Comparison of ENCODE assay signal across 10 cellular contexts in genomic region chr2:152445791-152446201, GRCh38.
DNase-seq lines count a peak whose midpoint lies in the region; ATAC-seq and TF ChIP-seq lines count a peak whose summit lies in the region.
"Had no signal": no experiment of that assay in that cellular context is flagged by ENCODE, and none has a peak within 500 bp of the region (broad histone marks: within the 10 kb centered on the region; RNA-seq: fewer than 3 reads in every experiment).

No MANE protein-coding gene starts in this region.

- no peaks in the 10 kb centered on the region for H3K27me3 ChIP-seq in smooth muscle cell (ENCODE audit: low read depth)

- H2AFZ ChIP-seq in smooth muscle cell (ENCODE audit: low read depth): no peak overlapping the region

- no peak overlapping the region for H3K4me3 ChIP-seq in smooth muscle cell

- H3K4me1 ChIP-seq in smooth muscle cell (ENCODE audit: low read depth): peaks cover 46% of the 10 kb centered on the region

- ATAC-seq in GM18508 (IDR thresholded peaks at IDR 0.05; ENCODE audit: insufficient read depth, unreplicated experiment) (peak; percentile 57), HG03097 (IDR thresholded peaks at IDR 0.05; ENCODE audit: low FRiP score, unreplicated experiment) (no peak)

- 13% methylated on average over 3 of the region's 3 CpGs for WGBS in smooth muscle cell (ENCODE audit: low lambda C conversion rate)

- peaks cover 55% of the 10 kb centered on the region for H4K20me1 ChIP-seq in smooth muscle cell (ENCODE audit: low read depth)

- peak overlapping the region; percentile 75 for H3K4me2 ChIP-seq in smooth muscle cell

- no peak for TF ChIP-seq CTCF in smooth muscle cell (IDR thresholded peaks at IDR 0.05; ENCODE audit: borderline replicate concordance, insufficient read depth, poor library complexity, severe bottlenecking)

- H3F3A ChIP-seq in smooth muscle cell (ENCODE audit: low read depth): peaks cover 40% of the 10 kb centered on the region

- DNase-seq in NCI-H446 (lab: John Stamatoyannopoulos, UW): peak; percentile 61 to 77
- peak; percentile 94 for DNase-seq in fibroblast of peridontal ligament (ENCODE audit: extremely low read depth)
- no peak for DNase-seq in smooth muscle cell (lab: John Stamatoyannopoulos, UW; ENCODE audit: unreplicated experiment)
- DNase-seq in GOT3 (lab: John Stamatoyannopoulos, UW): no peak
- no peak for DNase-seq in KBM-7
- DNase-seq in stimulated activated CD4-positive, alpha-beta T cell treated with anti-CD3 and anti-CD28 coated beads, Interleukin-4, amount 100 ng/mL, for 4 hours: no peak
- DNase-seq: NCI-H187; stimulated activated naive CD4-positive, alpha-beta T cell had no signal

- in situ Hi-C loops in KBM-7 (cut with MboI; ENCODE audit: low pct_unique_long_range_greater_than_20kb, low sequenced_read_pairs): no loop called here

- peaks cover 72% of the 10 kb centered on the region for H3K79me2 ChIP-seq in smooth muscle cell (ENCODE audit: low read depth)

- H3K36me3 ChIP-seq in smooth muscle cell (ENCODE audit: low read depth): no peaks in the 10 kb centered on the region

- H3K27ac ChIP-seq in smooth muscle cell (ENCODE audit: low read depth): peak overlapping the region; percentile 79

- peak overlapping the region; percentile 25 for H3K9ac ChIP-seq in smooth muscle cell (ENCODE audit: low read depth)

- H3K9me3 ChIP-seq in smooth muscle cell (replicated peaks; ENCODE audit: low read depth): no peaks in the 10 kb centered on the region

Comparison
In these comparisons a context has a peak if more than half of its experiments do, and no peak if none do; other contexts are left out.
1. DNase-seq: peak in NCI-H446 (2 of 2) and fibroblast of peridontal ligament (single experiment); none in smooth muscle cell (single experiment), GOT3 (single experiment), KBM-7 (single experiment) and stimulated activated CD4-positive, alpha-beta T cell treated with anti-CD3 and anti-CD28 coated beads, Interleukin-4, amount 100 ng/mL, for 4 hours (0 of 2).